In the genomic region with DNA sequence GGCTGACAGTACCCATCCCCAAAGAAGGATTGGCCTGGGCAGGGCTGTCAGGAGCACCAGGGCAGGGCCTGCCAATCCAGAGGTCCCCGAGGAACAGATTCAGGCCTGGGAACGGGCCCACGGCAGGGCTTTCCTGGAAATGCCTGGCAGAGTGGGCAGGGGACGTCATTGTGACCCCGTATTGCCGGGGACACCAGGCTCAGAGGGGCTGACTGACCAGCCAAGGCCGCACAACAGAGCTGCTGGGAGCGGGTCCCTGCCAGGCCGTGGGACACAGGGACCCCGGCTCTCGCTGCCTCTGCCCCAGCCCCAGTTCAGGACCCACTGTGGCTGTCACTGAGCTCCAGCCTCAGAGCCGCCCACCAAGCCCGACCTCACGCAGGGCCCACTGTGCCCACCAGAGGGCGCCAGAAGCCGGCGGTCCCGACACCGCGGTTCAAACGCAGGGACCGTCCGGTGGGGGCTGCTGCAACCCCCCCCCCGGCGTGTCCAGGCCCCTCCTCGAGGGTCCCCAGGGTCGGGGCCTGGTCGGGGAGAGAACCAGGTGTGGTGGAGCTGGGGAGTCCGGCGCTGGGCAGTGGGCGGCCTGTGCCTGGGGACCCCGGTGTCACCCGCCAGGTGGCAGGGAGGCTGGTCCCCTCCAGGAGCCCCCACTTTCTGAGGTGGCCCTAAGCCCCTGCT, we compare ENCODE assay signal across 1 cellular context.
TF ChIP-seq lines count a peak whose summit lies in the region.

No MANE protein-coding gene starts in this region.

TF ChIP-seq in HEK293, 187 proteins besides CTCF, POLR2A, EP300 and RAD21 (continued from another document):
- TF ChIP-seq, protein P1, sequence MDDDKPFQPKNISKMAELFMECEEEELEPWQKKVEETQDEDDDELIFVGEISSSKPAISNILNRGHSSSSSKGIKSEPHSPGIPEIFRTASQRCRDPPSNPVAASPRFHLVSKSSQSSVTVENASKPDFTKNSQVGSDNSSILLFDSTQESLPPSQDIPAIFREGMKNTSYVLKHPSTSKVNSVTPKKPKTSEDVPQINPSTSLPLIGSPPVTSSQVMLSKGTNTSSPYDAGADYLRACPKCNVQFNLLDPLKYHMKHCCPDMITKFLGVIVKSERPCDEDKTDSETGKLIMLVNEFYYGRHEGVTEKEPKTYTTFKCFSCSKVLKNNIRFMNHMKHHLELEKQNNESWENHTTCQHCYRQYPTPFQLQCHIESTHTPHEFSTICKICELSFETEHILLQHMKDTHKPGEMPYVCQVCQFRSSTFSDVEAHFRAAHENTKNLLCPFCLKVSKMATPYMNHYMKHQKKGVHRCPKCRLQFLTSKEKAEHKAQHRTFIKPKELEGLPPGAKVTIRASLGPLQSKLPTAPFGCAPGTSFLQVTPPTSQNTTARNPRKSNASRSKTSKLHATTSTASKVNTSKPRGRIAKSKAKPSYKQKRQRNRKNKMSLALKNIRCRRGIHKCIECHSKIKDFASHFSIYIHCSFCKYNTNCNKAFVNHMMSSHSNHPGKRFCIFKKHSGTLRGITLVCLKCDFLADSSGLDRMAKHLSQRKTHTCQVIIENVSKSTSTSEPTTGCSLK (tag by site-specific recombination; IDR thresholded peaks at IDR 0.05): no peak
- TF ChIP-seq SP3 (tag by site-specific recombination; IDR thresholded peaks at IDR 0.05): 0 out of 2 replicates have a peak, but pooled peaks have one; percentile 22
- no peak for TF ChIP-seq ZNF121 (tag by site-specific recombination; IDR thresholded peaks at IDR 0.05)
- TF ChIP-seq ZBTB21 (tag by site-specific recombination; IDR thresholded peaks at IDR 0.05): no peak
- TF ChIP-seq ZBTB17 (tag by site-specific recombination; IDR thresholded peaks at IDR 0.05): peak; percentile 30; the same call in 1 of the 2 replicates
- TF ChIP-seq, protein P2, sequence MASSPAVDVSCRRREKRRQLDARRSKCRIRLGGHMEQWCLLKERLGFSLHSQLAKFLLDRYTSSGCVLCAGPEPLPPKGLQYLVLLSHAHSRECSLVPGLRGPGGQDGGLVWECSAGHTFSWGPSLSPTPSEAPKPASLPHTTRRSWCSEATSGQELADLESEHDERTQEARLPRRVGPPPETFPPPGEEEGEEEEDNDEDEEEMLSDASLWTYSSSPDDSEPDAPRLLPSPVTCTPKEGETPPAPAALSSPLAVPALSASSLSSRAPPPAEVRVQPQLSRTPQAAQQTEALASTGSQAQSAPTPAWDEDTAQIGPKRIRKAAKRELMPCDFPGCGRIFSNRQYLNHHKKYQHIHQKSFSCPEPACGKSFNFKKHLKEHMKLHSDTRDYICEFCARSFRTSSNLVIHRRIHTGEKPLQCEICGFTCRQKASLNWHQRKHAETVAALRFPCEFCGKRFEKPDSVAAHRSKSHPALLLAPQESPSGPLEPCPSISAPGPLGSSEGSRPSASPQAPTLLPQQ (tag by site-specific recombination; IDR thresholded peaks at IDR 0.05): 0 out of 2 replicates have a peak, but pooled peaks have one; percentile 29
- TF ChIP-seq ZNF202 (tag by site-specific recombination; IDR thresholded peaks at IDR 0.05; ENCODE audit: borderline replicate concordance): no peak
- TF ChIP-seq ZNF335 (tag by site-specific recombination; conservative IDR thresholded peaks at IDR 0.05): peak; percentile 96
- TF ChIP-seq EGR2 (tag by site-specific recombination; IDR thresholded peaks at IDR 0.05; ENCODE audit: low read depth): peak; percentile 33
- no peak for TF ChIP-seq ZNF488 (tag by site-specific recombination; IDR thresholded peaks at IDR 0.05)
- TF ChIP-seq, protein P3, sequence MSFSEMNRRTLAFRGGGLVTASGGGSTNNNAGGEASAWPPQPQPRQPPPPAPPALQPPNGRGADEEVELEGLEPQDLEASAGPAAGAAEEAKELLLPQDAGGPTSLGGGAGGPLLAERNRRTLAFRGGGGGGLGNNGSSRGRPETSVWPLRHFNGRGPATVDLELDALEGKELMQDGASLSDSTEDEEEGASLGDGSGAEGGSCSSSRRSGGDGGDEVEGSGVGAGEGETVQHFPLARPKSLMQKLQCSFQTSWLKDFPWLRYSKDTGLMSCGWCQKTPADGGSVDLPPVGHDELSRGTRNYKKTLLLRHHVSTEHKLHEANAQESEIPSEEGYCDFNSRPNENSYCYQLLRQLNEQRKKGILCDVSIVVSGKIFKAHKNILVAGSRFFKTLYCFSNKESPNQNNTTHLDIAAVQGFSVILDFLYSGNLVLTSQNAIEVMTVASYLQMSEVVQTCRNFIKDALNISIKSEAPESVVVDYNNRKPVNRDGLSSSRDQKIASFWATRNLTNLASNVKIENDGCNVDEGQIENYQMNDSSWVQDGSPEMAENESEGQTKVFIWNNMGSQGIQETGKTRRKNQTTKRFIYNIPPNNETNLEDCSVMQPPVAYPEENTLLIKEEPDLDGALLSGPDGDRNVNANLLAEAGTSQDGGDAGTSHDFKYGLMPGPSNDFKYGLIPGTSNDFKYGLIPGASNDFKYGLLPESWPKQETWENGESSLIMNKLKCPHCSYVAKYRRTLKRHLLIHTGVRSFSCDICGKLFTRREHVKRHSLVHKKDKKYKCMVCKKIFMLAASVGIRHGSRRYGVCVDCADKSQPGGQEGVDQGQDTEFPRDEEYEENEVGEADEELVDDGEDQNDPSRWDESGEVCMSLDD (tag by site-specific recombination; IDR thresholded peaks at IDR 0.05): 0 out of 2 replicates have a peak, but pooled peaks have one; percentile 30
- 0 out of 2 replicates have a peak, but pooled peaks have one; percentile 34 for TF ChIP-seq ZNF600 (tag by site-specific recombination; IDR thresholded peaks at IDR 0.05)
- TF ChIP-seq ZNF664 (tag by site-specific recombination; IDR thresholded peaks at IDR 0.05): no peak
- TF ChIP-seq ZNF701 (tag by site-specific recombination; IDR thresholded peaks at IDR 0.05): no peak
- 0 out of 2 replicates have a peak, but pooled peaks have one; percentile 24 for TF ChIP-seq KLF8 (tag by site-specific recombination; IDR thresholded peaks at IDR 0.05)
- TF ChIP-seq KLF10 (tag by site-specific recombination; IDR thresholded peaks at IDR 0.05): peak; percentile 19; the same call in 1 of the 2 replicates
